8 cellular contexts compared by ENCODE assay signal in the genomic region with DNA sequence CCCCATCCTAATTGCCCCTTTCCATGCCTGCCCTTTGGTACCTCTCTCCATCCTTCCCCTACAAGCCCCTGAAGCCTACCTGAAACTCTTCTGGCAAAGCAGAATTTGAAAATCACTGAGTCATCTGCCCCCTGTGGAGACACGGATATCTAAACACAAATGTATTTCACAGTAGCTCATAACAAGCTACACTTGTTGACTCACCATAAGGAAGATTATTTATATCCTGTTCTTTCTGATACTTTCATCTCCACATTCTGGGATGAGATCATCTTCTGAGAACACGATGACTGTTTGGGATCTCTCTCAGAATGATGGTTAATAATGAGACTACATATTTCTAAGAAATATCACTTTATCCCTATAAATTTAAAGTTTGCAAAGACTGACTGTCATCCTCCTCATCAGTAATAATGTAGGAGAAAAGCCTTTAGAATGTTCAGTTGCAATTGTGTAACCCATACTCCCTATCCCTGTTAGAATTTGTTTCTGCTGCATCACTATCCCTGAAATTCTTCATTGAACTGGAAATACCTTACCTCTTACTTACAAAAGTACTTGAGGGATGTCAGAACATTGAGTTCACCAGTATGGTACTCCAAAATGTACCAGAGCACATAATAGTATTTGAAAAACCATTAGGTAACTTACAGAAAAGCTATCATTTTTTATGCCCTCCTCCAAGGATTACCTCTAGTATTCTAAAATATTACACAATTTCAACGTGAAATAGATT. TPM values are rescaled to one million over a fixed set of nuclear protein-coding genes. Genes with fewer than 3 reads are reported as not detected.
DNase-seq lines count a peak whose midpoint lies in the region; ATAC-seq, FAIRE-seq and TF ChIP-seq lines count a peak whose summit lies in the region.

No MANE protein-coding gene starts in this region.

- no peak for DNase-seq in GM12891 (ENCODE audit: insufficient read length, low spot score)
- DNase-seq in NCI-H2107 treated with DMSO at 0.1 percent for 48 hours (lab: John Stamatoyannopoulos, UW; ENCODE audit: unreplicated experiment) = peak; percentile 36
- peak; percentile 40 for DNase-seq in epithelial cell of proximal tubule (ENCODE audit: low read depth)
- peak; percentile 80 for DNase-seq in skeletal muscle cell (ENCODE audit: low read depth)
- no peak for DNase-seq in GM19238 (ENCODE audit: insufficient read length, low spot score)
- no peak for DNase-seq in NCI-H526 treated with DMSO at 0.1 percent for 48 hours (lab: John Stamatoyannopoulos, UW)
- DNase-seq in Ammon's horn (ENCODE audit: low spot score) = no peak

- TF ChIP-seq POLR2A in GM12891 (IDR thresholded peaks at IDR 0.05; ENCODE audit: low read depth, low read length) = no peak

- ATAC-seq in HG02763 (IDR thresholded peaks at IDR 0.05; ENCODE audit: unreplicated experiment) = no peak

- H3K4me3 ChIP-seq in epithelial cell of proximal tubule (ENCODE audit: low read depth, low read length) (no peak overlapping the region), skeletal muscle cell (ENCODE audit: low read depth, low read length) (no peak overlapping the region)

- TF ChIP-seq CTCF in epithelial cell of proximal tubule (conservative IDR thresholded peaks at IDR 0.05; ENCODE audit: low read depth, low read length) = peak; percentile 27

- peak; percentile 71 for FAIRE-seq in GM12891 (lab: Jason Lieb, UNC)

TF ChIP-seq in GM12891, 5 proteins besides CTCF, POLR2A, EP300 and RAD21:
- TF ChIP-seq SPI1 (IDR thresholded peaks at IDR 0.05; ENCODE audit: low read depth, low read length) = no peak
- TF ChIP-seq POLR2AphosphoS5 (IDR thresholded peaks at IDR 0.05; ENCODE audit: low read depth, low read length) = no peak
- TF ChIP-seq POU2F2 (IDR thresholded peaks at IDR 0.05; ENCODE audit: low read depth, low read length) = no peak
- TF ChIP-seq PAX5 (IDR thresholded peaks at IDR 0.05; ENCODE audit: insufficient read depth, low read length, severe bottlenecking) = no peak
- TF ChIP-seq TAF1 (IDR thresholded peaks at IDR 0.05; ENCODE audit: low read depth, low read length) = no peak

RNA-seq across cellular contexts. Expression of a gene that starts 32.9 kb away (rescaled TPM):
- polyA plus RNA-seq in GM12891 (2012; ENCODE audit: low read depth, missing spikeins) = 2.8 TPM
- total RNA-seq in epithelial cell of proximal tubule = 3.0 and 8.7 TPM in 2 replicates

Comparison
In these comparisons a context has a peak if more than half of its experiments do, and no peak if none do; other contexts are left out.
1. DNase-seq: peak in NCI-H2107 treated with DMSO at 0.1 percent for 48 hours (single experiment), epithelial cell of proximal tubule (single experiment) and skeletal muscle cell (single experiment); none in GM12891 (single experiment), GM19238 (single experiment), NCI-H526 treated with DMSO at 0.1 percent for 48 hours (single experiment) and Ammon's horn (single experiment).